In the genomic region with DNA sequence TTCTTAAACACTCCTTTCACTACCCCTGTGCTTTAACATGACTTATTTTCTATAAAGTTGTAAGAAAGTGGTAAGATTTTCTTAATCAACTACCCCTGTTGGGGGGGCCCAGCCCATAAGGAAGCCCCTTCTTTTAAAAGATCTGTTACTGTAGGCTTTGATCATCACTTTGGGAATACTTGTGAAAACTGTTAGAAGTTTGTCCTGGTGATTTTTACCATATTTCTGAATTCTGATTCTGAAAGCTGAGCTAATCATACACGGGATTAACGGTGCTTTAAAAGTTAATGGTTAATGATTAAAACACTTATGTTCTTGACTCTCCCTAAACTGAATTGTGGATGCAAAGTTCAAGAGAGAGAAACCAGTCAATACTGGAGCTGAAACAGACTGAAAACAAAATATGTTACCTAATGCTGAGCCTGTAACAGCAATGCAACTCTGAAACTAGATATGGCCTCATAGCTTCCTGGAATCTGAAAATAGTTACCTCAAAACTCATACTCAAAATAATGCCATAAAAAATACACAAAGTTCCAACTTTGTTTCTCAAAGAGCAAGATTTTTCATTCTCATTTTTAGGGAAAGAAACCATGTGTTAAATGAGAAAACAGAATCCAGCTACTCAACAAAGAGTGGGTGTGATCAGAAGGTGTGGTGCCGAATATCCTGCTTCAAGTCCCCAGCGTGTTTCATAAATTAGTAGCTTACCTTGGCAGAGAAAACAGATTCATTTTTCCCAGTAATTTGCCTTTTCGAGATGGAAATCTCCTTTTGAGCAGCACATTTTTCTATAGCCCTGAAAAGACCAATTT, we compare ENCODE assay signal across 10 cellular contexts. TPM values are rescaled to one million over a fixed set of nuclear protein-coding genes. Genes with fewer than 3 reads are reported as not detected.
A peak's percentile ranks its signal among the peaks of the same experiment; 100 is the strongest.
DNase-seq lines count a peak whose midpoint lies in the region; ATAC-seq, FAIRE-seq and TF ChIP-seq lines count a peak whose summit lies in the region.
"Had no signal": no experiment of that assay in that cellular context is flagged by ENCODE, and none has a peak within 500 bp of the region (broad histone marks: within the 10 kb centered on the region; RNA-seq: fewer than 3 reads in every experiment).

No MANE protein-coding gene starts in this region.

- peak overlapping the region; percentile 25 to 55 (median 40) for H3K27ac ChIP-seq in body of pancreas
- peak overlapping the region in 3 of 4 donors; percentile 17 to 48 (median 28) for H3K27ac ChIP-seq in pancreas
- H3K27ac ChIP-seq: parathyroid adenoma had no signal

- H3K4me3 ChIP-seq in body of pancreas (no peak overlapping the region), pancreas (no peak overlapping the region)

- no peak for TF ChIP-seq POLR2A in body of pancreas (IDR thresholded peaks at IDR 0.05)

- WGBS in body of pancreas, 2 donors, result 32 to 43% methylated on average over 5 of the region's 5 CpGs
- WGBS in pancreas, 2 donors, result 17 to 19% methylated on average over 5 of the region's 5 CpGs

- H3K9me3 ChIP-seq in body of pancreas, result no peaks in the 10 kb centered on the region
- no peaks in the 10 kb centered on the region for H3K9me3 ChIP-seq in pancreas

- H3K4me1 ChIP-seq in body of pancreas, result peaks cover 39% of the 10 kb centered on the region
- peaks cover 33 to 36% (median 34%) of the 10 kb centered on the region in 3 donors for H3K4me1 ChIP-seq in pancreas
- H3K4me1 ChIP-seq: parathyroid adenoma had no signal

- DNase-seq in body of pancreas (no peak), pancreas (no peak), hepatic stellate cell (ENCODE audit: low spot score) (no peak)
- no peak for DNase-seq in stimulated activated CD4-positive, alpha-beta T cell treated with anti-CD3 and anti-CD28 coated beads, Interleukin-2, amount 100 ng/mL, for 24 hours
- no peak for DNase-seq in activated naive CD4-positive, alpha-beta T cell (lab: John Stamatoyannopoulos, UW)
- DNase-seq in effector CD4-positive, alpha-beta T cell, result no peak

- intact Hi-C loops in body of pancreas (cut with DNase I), result loop anchor here (10.0 kb wide), 1 partner anchor 279 kb away; no protein-coding TSS in a partner anchor
- intact Hi-C loops in pancreas (cut with DNase I), result loop anchor here in 1 of 3 donors (5.0 kb wide), 1 partner anchor 281 kb away; no protein-coding TSS in a partner anchor

- no peaks in the 10 kb centered on the region for H3K27me3 ChIP-seq in body of pancreas
- no peaks in the 10 kb centered on the region for H3K27me3 ChIP-seq in pancreas

- ATAC-seq in GM18858 (IDR thresholded peaks at IDR 0.05; ENCODE audit: unreplicated experiment), result peak; percentile 69
- ATAC-seq in HG02763 (IDR thresholded peaks at IDR 0.05; ENCODE audit: unreplicated experiment), result peak; percentile 73
- ATAC-seq in body of pancreas, result peak; percentile 60
- ATAC-seq in pancreas, result peak in 3 of 4 donors; percentile 46 to 77 (median 68)

- no peak for FAIRE-seq in pancreas (lab: Jason Lieb, UNC)
- FAIRE-seq: H1 had no signal

- no peaks in the 10 kb centered on the region for H3K36me3 ChIP-seq in body of pancreas (replicated peaks in 1 of 2; ENCODE audit: insufficient read depth in 1 of 2, low read depth in 2 of 2)
- no peaks in the 10 kb centered on the region for H3K36me3 ChIP-seq in pancreas

- TF ChIP-seq CTCF in body of pancreas (IDR thresholded peaks at IDR 0.05) (no peak), pancreas (IDR thresholded peaks at IDR 0.05) (no peak)

RNA-seq across cellular contexts. Expression of gene ADH7, which starts 31.6 kb away (rescaled TPM):
- not detected for total RNA-seq in body of pancreas
- not detected for total RNA-seq in pancreas
- under 1 TPM in 1 of 2 donors, not detected in 1; 0.07 TPM for polyA plus RNA-seq in pancreas
- total RNA-seq: H1 had no signal
- polyA plus RNA-seq: H1 had no signal

RNA-seq across cellular contexts. Expression of gene ADH1C, which starts 51.0 kb away (rescaled TPM):
- total RNA-seq in body of pancreas (10 to 100 TPM; 10.9 to 38.9 TPM), pancreas (10 to 100 TPM in 3 of 6 donors, 1 to 10 TPM in 3; 8.3 to 25.8 (median 13.3) TPM)
- polyA plus RNA-seq in pancreas, result 10 to 100 TPM in 1 of 2 donors, 1 to 10 TPM in 1; 8.7 to 37.6 TPM
- total RNA-seq: H1 had no signal
- polyA plus RNA-seq: H1 had no signal
